ENCODE assay signal across 1 cellular context in the genomic region with DNA sequence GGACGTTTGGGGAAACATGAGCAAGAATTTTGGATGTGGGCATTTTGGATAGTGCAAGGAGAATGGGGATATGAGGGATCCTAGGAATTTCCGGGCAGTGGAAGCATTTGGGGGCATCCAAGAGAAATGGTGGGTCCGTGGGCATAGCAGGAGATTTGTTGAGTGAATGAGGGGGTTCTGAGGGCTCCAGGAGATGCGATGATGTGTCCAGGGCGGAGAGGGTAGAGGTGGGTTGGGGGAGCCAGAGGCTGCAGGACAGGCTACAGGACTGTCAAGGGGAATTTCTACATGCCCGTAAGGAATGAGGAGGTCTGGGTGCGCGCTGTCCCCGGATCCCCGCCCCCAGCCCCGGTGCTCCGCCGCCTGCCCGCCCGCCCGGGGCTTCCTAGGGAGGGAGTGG.
TF ChIP-seq lines count a peak whose summit lies in the region.

No MANE protein-coding gene starts in this region.

TF ChIP-seq in liver, 16 proteins besides CTCF, POLR2A, EP300 and RAD21 (continued from another document):
- TF ChIP-seq, protein P1, sequence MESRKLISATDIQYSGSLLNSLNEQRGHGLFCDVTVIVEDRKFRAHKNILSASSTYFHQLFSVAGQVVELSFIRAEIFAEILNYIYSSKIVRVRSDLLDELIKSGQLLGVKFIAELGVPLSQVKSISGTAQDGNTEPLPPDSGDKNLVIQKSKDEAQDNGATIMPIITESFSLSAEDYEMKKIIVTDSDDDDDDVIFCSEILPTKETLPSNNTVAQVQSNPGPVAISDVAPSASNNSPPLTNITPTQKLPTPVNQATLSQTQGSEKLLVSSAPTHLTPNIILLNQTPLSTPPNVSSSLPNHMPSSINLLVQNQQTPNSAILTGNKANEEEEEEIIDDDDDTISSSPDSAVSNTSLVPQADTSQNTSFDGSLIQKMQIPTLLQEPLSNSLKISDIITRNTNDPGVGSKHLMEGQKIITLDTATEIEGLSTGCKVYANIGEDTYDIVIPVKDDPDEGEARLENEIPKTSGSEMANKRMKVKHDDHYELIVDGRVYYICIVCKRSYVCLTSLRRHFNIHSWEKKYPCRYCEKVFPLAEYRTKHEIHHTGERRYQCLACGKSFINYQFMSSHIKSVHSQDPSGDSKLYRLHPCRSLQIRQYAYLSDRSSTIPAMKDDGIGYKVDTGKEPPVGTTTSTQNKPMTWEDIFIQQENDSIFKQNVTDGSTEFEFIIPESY (IDR thresholded peaks at IDR 0.05): no peak
- TF ChIP-seq, protein P2, sequence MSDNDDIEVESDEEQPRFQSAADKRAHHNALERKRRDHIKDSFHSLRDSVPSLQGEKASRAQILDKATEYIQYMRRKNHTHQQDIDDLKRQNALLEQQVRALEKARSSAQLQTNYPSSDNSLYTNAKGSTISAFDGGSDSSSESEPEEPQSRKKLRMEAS (IDR thresholded peaks at IDR 0.05): no peak
- TF ChIP-seq FOXA2 (IDR thresholded peaks at IDR 0.05): no peak
- TF ChIP-seq, protein P3, sequence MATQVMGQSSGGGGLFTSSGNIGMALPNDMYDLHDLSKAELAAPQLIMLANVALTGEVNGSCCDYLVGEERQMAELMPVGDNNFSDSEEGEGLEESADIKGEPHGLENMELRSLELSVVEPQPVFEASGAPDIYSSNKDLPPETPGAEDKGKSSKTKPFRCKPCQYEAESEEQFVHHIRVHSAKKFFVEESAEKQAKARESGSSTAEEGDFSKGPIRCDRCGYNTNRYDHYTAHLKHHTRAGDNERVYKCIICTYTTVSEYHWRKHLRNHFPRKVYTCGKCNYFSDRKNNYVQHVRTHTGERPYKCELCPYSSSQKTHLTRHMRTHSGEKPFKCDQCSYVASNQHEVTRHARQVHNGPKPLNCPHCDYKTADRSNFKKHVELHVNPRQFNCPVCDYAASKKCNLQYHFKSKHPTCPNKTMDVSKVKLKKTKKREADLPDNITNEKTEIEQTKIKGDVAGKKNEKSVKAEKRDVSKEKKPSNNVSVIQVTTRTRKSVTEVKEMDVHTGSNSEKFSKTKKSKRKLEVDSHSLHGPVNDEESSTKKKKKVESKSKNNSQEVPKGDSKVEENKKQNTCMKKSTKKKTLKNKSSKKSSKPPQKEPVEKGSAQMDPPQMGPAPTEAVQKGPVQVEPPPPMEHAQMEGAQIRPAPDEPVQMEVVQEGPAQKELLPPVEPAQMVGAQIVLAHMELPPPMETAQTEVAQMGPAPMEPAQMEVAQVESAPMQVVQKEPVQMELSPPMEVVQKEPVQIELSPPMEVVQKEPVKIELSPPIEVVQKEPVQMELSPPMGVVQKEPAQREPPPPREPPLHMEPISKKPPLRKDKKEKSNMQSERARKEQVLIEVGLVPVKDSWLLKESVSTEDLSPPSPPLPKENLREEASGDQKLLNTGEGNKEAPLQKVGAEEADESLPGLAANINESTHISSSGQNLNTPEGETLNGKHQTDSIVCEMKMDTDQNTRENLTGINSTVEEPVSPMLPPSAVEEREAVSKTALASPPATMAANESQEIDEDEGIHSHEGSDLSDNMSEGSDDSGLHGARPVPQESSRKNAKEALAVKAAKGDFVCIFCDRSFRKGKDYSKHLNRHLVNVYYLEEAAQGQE (IDR thresholded peaks at IDR 0.05): no peak
- TF ChIP-seq GABPA (IDR thresholded peaks at IDR 0.05 in 1 of 2, conservative IDR thresholded peaks at IDR 0.05 in 1 of 2): no peak
- no peak for TF ChIP-seq NR2F2 (IDR thresholded peaks at IDR 0.05)
- no peak for TF ChIP-seq EGR1 (IDR thresholded peaks at IDR 0.05; ENCODE audit: low read depth in 2 of 2)
- no peak for TF ChIP-seq HNF4G (IDR thresholded peaks at IDR 0.05)
